In genomic region chr1:184036517-184036949, GRCh38 we compare ENCODE assay signal across 8 cellular contexts. TPM values are rescaled to one million over a fixed set of nuclear protein-coding genes. Genes with fewer than 3 reads are reported as not detected.
DNase-seq lines count a peak whose midpoint lies in the region; ATAC-seq and TF ChIP-seq lines count a peak whose summit lies in the region.

No MANE protein-coding gene starts in this region.

- peaks cover 26% of the 10 kb centered on the region for H3K4me1 Mint-ChIP-seq in Caco-2 (ENCODE audit: low read depth, unreplicated experiment)

- no peaks in the 10 kb centered on the region for H3K9me3 Mint-ChIP-seq in Caco-2 (ENCODE audit: unreplicated experiment)

- no peaks in the 10 kb centered on the region for H3K9me3 ChIP-seq in Caco-2
- H3K9me3 ChIP-seq in iPS-15b (ENCODE audit: control insufficient read depth, insufficient read depth, low read length), result no peaks in the 10 kb centered on the region

- peak overlapping the region; percentile 82 for H3K4me3 ChIP-seq in Caco-2 (ENCODE audit: low read depth, low read length)
- H3K4me3 ChIP-seq in iPS-15b (ENCODE audit: low read depth, low read length), result peak overlapping the region; percentile 77
- peak overlapping the region; percentile 65 for H3K4me3 ChIP-seq in skeletal muscle cell (ENCODE audit: low read depth, low read length)

- H3K9ac ChIP-seq in iPS-15b (ENCODE audit: low read depth, low read length), result no peak overlapping the region

- H3K4me1 ChIP-seq in Caco-2 (peaks cover 15% of the 10 kb centered on the region; the same call in 1 of the 2 replicates), iPS-15b (ENCODE audit: control insufficient read depth, insufficient read depth, low read length) (peaks cover 3% of the 10 kb centered on the region)

- peak overlapping the region; percentile 86 for H3K4me3 Mint-ChIP-seq in Caco-2 (ENCODE audit: unreplicated experiment)

- CTCF ChIA-PET in Caco-2 (lab: Charles Lee), result interaction anchor here (0.8 kb wide), 2 partner anchors 11 to 14 kb away, joined by 3 read pairs; no protein-coding TSS in a partner anchor

- DNase-seq in Caco-2 (peak; percentile 51 to 62), NCI-H524 (lab: John Stamatoyannopoulos, UW) (peak; percentile 48 to 72), astrocyte of the hippocampus (ENCODE audit: low read depth, low spot score) (peak; percentile 71), skeletal muscle cell (ENCODE audit: low read depth) (no peak), H4 (ENCODE audit: low spot score) (no peak)

- intact Hi-C loops in Caco-2 (cut with micrococcal nuclease; ENCODE audit: unreplicated experiment), result loop anchor here (1.0 to 5.0 kb wide), 3 partner anchors 40 to 110 kb away; no protein-coding TSS in a partner anchor

- peaks cover 12% of the 10 kb centered on the region for H3K36me3 Mint-ChIP-seq in Caco-2 (ENCODE audit: insufficient read depth, unreplicated experiment)

- no peak overlapping the region for H3K27ac Mint-ChIP-seq in Caco-2 (ENCODE audit: unreplicated experiment)

- BruUV-seq in Caco-2 (replicated peaks; lab: Mats Ljungman, UMichigan), result no TSS peak

- no peak for TF ChIP-seq CTCF in Caco-2 (IDR thresholded peaks at IDR 0.05; ENCODE audit: insufficient read depth in 1 of 2, low read depth in 1 of 2, low read length in 1 of 2, severe bottlenecking in 1 of 2, unreplicated experiment in 1 of 2)

- POLR2A ChIA-PET in Caco-2 (lab: Charles Lee), result interaction anchor here (0.7 to 1.1 kb wide), 2 partner anchors 13 to 15 kb away, joined by 3 read pairs; partner anchors contain the start of gene TSEN15

- H3K27me3 ChIP-seq in Caco-2 (replicated peaks; ENCODE audit: control insufficient read depth, insufficient read depth, low read length) (no peaks in the 10 kb centered on the region), iPS-15b (ENCODE audit: control insufficient read depth, insufficient read depth, low read length) (peaks cover 84% of the 10 kb centered on the region)

- ATAC-seq in GM21576 (IDR thresholded peaks at IDR 0.05; ENCODE audit: unreplicated experiment) (peak; percentile 22), HG03521 (IDR thresholded peaks at IDR 0.05; ENCODE audit: unreplicated experiment) (no peak)

- no peaks in the 10 kb centered on the region for H3K36me3 ChIP-seq in Caco-2 (ENCODE audit: control insufficient read depth, insufficient read depth, low read length)
- H3K36me3 ChIP-seq in iPS-15b (ENCODE audit: control insufficient read depth, insufficient read depth, low read length), result no peaks in the 10 kb centered on the region

- peaks cover 5% of the 10 kb centered on the region for H3K27me3 Mint-ChIP-seq in Caco-2 (ENCODE audit: insufficient read depth, unreplicated experiment)

RNA-seq across cellular contexts. Expression of gene COLGALT2, which starts 1.0 kb away (rescaled TPM):
- 10.5 and 10.6 TPM in 2 replicates for total RNA-seq in Caco-2 (2022)
- total RNA-seq in H4 (2014; rRNA removed; shearing (Covaris generic)), result 0.64 and 1.9 TPM in 2 replicates

RNA-seq across cellular contexts. Expression of gene TSEN15, which starts 15.0 kb away (rescaled TPM):
- 62.7 and 71.4 TPM in 2 replicates for total RNA-seq in Caco-2 (2022)
- total RNA-seq in H4 (2014; rRNA removed; shearing (Covaris generic)), result 80.7 and 88.1 TPM in 2 replicates

Comparison
In these comparisons a context has a peak if more than half of its experiments do, and no peak if none do; other contexts are left out.
1. DNase-seq: peak in Caco-2 (2 of 2), NCI-H524 (2 of 2) and astrocyte of the hippocampus (single experiment); none in skeletal muscle cell (single experiment) and H4 (single experiment).
2. Peak in every context shown above with its lines, with median percentiles within 50 percentile points of each other: H3K4me3 ChIP-seq.